ENCODE assay signal across 1 cellular context in genomic region chr18:32056613-32057358, GRCh38.
TF ChIP-seq lines count a peak whose summit lies in the region.

No MANE protein-coding gene starts in this region.

TF ChIP-seq in K562, 482 proteins besides CTCF, POLR2A, EP300 and RAD21:
- TF ChIP-seq NFIX (CRISPR knock-in tag; IDR thresholded peaks at IDR 0.05; ENCODE audit: low read depth) (peak; percentile 84), ZNF778 (CRISPR knock-in tag; IDR thresholded peaks at IDR 0.05) (no peak), ZNF277 (CRISPR knock-in tag; IDR thresholded peaks at IDR 0.05; ENCODE audit: borderline replicate concordance) (no peak), ZNF24 (IDR thresholded peaks at IDR 0.05) (no peak), NEUROD1 (IDR thresholded peaks at IDR 0.05; ENCODE audit: borderline replicate concordance, low read depth, low read length, partially characterized antibody) (no peak), ZC3H11A (IDR thresholded peaks at IDR 0.05; ENCODE audit: low read depth, low read length) (no peak), BACH1 (tag; IDR thresholded peaks at IDR 0.05) (no peak), NFIC (IDR thresholded peaks at IDR 0.05) (peak; percentile 94)
